ENCODE assay signal across 8 cellular contexts in the genomic region with DNA sequence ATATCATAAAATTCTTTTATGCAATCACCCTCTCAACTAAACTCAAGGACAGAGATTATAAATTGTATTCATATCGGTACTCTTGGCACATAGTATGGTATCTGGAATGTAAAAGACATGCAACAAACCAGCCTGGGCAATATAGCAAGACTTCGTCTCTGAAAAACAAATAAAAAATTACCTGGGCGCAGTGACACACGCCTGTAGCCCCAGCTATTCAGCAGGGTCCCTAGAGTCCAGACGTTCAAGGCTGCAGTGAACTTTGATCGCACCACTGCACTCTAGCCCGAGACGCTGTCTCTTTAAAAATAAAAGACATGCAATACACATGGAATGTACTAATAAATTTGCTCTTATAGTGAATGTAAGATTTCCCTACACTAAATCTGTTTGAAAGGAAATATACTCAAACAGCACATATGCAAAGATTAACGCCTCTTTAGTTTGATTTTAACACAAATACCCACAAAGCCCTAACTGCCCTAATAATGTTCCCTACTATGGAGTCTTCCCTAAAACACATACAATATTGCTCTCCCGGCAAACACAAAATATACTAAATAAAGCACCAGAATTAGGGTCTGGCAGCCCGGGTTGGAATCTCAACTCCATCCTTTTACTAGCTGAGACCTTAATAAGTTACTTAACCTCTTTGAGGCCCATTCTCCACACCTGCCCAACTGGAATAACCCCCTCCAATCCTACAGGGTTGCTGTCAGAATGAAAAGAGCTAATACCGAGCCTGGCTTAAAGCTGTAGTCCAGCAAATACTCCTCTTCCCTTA. TPM values are rescaled to one million over a fixed set of nuclear protein-coding genes. Genes with fewer than 3 reads are reported as not detected.
DNase-seq lines count a peak whose midpoint lies in the region; ATAC-seq and TF ChIP-seq lines count a peak whose summit lies in the region.

No MANE protein-coding gene starts in this region.

- CTCF ChIA-PET in AG04449 (lab: Yijun Ruan, JAX): interaction anchor here (0.9 to 2.4 kb wide), 2 partner anchors 12 to 77 kb away, joined by 3 to 8 read pairs; no protein-coding TSS in a partner anchor

- no peaks in the 10 kb centered on the region for H3K9me3 Mint-ChIP-seq in mesothelial cell of epicardium

- POLR2A ChIA-PET in AG04449 (lab: Yijun Ruan, JAX): interaction anchor here (0.7 kb wide), 1 partner anchor 67 kb away, joined by 4 read pairs; no protein-coding TSS in a partner anchor

- peak overlapping the region; percentile 85 for H3K4me3 Mint-ChIP-seq in mesothelial cell of epicardium

- peak overlapping the region; percentile 73 for H3K4me3 ChIP-seq in AG04449 (ENCODE audit: low read depth, low read length)

- TF ChIP-seq CTCF in AG04449 (IDR thresholded peaks at IDR 0.05; ENCODE audit: insufficient read depth, low read length, missing control alignments) (no peak), mesothelial cell of epicardium (IDR thresholded peaks at IDR 0.05; ENCODE audit: unreplicated experiment) (no peak)

- H3K4me1 Mint-ChIP-seq in mesothelial cell of epicardium: peaks cover 18% of the 10 kb centered on the region

- H3K27me3 Mint-ChIP-seq in mesothelial cell of epicardium (ENCODE audit: low read depth): peaks cover 6% of the 10 kb centered on the region

- no peak overlapping the region for H3K27ac Mint-ChIP-seq in mesothelial cell of epicardium

- ATAC-seq in HG03135 (IDR thresholded peaks at IDR 0.05; ENCODE audit: unreplicated experiment) (no peak), HG02763 (IDR thresholded peaks at IDR 0.05; ENCODE audit: unreplicated experiment) (no peak)

- in situ Hi-C loops in T47D (cut with HindIII; ENCODE audit: low pct_unique_long_range_greater_than_20kb, low sequenced_read_pairs): no loop called here

- DNase-seq in AG04449 (ENCODE audit: low read depth, low spot score) (no peak), HT-29 (ENCODE audit: low spot score) (peak; percentile 15), T47D (ENCODE audit: low read depth in 1 of 2, low spot score in 1 of 2) (peak; percentile 23 to 78), mesothelial cell of epicardium (ENCODE audit: low spot score in 2 of 2, unreplicated experiment in 2 of 2) (no peak), NCI-H128 (lab: John Stamatoyannopoulos, UW; ENCODE audit: unreplicated experiment) (no peak), anterior cingulate cortex (lab: John Stamatoyannopoulos, UW) (no peak)

- H3K36me3 Mint-ChIP-seq in mesothelial cell of epicardium: no peaks in the 10 kb centered on the region

RNA-seq across cellular contexts. Expression of gene ABCA5, which starts 1.2 kb away (rescaled TPM):
- 0.97 and 1.9 TPM in 2 replicates for total RNA-seq in HT-29 (2014; rRNA removed; shearing (Covaris generic))
- 12.5 to 13.9 TPM (median 13.1 TPM) in 3 replicates for total RNA-seq in mesothelial cell of epicardium

Comparison
In these comparisons a context has a peak if more than half of its experiments do, and no peak if none do; other contexts are left out.
1. DNase-seq: peak in HT-29 (single experiment) and T47D (2 of 2); none in AG04449 (single experiment), mesothelial cell of epicardium (0 of 2), NCI-H128 (single experiment) and anterior cingulate cortex (0 of 58).